Comparison of ENCODE assay signal across 1 cellular context in the genomic region with DNA sequence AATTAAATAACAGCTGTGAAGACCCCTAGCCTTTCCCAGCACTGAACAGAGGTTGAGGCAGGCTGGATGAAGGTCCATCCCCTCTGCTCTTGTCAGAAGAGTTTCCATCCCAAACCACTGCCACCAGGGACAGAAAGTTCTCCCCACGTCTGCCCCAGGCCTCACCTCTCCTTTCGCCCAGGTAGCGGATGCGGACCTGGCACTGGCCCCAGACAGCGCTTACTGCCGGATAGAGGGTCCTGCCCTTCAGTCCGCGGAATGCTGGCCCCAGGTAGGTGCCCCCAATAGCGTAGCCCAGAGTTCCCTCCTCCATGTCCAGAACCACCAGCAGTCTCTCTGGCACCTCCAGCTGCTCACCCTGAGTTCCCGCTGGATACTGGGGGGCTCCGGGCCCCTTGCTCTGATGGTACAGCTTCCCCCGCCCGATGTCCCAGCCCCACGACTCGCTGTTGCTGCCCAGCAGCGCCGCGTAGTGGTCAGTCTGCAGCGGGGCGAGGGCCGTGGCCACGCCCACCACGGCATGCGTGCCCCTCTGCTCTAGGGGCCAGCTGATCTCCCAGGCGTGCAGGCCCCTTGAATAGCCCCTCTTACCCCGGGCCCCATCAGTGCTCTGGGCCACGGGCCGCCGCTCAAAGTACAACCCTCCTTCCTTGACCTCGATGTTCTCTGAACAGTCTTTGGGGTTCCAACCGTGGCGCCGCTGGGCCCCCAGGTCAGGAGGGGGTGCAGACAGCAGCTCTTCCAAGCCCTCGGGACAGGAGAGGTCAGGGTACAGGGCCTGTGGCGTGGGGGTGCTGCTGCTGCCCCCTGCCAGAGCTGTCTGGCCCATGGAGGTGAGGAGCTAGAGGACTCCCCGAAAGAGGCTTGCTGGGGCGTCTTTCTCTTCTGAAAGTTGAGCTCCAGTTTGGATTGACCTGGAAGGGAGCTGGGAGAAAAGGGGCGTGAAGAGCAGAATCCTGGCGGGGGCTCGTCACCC.
TF ChIP-seq lines count a peak whose summit lies in the region.

No MANE protein-coding gene starts in this region.

TF ChIP-seq in HepG2, 621 proteins besides CTCF, POLR2A, EP300 and RAD21 (continued from another document and continues in another):
- TF ChIP-seq, protein P1, sequence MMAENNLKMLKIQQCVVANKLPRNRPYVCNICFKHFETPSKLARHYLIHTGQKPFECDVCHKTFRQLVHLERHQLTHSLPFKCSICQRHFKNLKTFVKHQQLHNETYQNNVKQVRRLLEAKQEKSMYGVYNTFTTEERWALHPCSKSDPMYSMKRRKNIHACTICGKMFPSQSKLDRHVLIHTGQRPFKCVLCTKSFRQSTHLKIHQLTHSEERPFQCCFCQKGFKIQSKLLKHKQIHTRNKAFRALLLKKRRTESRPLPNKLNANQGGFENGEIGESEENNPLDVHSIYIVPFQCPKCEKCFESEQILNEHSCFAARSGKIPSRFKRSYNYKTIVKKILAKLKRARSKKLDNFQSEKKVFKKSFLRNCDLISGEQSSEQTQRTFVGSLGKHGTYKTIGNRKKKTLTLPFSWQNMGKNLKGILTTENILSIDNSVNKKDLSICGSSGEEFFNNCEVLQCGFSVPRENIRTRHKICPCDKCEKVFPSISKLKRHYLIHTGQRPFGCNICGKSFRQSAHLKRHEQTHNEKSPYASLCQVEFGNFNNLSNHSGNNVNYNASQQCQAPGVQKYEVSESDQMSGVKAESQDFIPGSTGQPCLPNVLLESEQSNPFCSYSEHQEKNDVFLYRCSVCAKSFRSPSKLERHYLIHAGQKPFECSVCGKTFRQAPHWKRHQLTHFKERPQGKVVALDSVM (CRISPR knock-in tag; IDR thresholded peaks at IDR 0.05), result peak; percentile 53; the same call in 1 of the 2 replicates
- TF ChIP-seq CHD2 (IDR thresholded peaks at IDR 0.05; ENCODE audit: low read depth, low read length), result 0 out of 2 replicates have a peak, but pooled peaks have one; percentile 15
- TF ChIP-seq EED (CRISPR knock-in tag; IDR thresholded peaks at IDR 0.05), result 0 out of 2 replicates have a peak, but pooled peaks have one; percentile 34
- TF ChIP-seq, protein P2, sequence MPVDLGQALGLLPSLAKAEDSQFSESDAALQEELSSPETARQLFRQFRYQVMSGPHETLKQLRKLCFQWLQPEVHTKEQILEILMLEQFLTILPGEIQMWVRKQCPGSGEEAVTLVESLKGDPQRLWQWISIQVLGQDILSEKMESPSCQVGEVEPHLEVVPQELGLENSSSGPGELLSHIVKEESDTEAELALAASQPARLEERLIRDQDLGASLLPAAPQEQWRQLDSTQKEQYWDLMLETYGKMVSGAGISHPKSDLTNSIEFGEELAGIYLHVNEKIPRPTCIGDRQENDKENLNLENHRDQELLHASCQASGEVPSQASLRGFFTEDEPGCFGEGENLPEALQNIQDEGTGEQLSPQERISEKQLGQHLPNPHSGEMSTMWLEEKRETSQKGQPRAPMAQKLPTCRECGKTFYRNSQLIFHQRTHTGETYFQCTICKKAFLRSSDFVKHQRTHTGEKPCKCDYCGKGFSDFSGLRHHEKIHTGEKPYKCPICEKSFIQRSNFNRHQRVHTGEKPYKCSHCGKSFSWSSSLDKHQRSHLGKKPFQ (CRISPR knock-in tag; IDR thresholded peaks at IDR 0.05; ENCODE audit: insufficient replicate concordance), result no peak
- 0 out of 2 replicates have a peak, but pooled peaks have one; percentile 14 for TF ChIP-seq ZMYM2 (CRISPR knock-in tag; IDR thresholded peaks at IDR 0.05)
- TF ChIP-seq, protein P3, sequence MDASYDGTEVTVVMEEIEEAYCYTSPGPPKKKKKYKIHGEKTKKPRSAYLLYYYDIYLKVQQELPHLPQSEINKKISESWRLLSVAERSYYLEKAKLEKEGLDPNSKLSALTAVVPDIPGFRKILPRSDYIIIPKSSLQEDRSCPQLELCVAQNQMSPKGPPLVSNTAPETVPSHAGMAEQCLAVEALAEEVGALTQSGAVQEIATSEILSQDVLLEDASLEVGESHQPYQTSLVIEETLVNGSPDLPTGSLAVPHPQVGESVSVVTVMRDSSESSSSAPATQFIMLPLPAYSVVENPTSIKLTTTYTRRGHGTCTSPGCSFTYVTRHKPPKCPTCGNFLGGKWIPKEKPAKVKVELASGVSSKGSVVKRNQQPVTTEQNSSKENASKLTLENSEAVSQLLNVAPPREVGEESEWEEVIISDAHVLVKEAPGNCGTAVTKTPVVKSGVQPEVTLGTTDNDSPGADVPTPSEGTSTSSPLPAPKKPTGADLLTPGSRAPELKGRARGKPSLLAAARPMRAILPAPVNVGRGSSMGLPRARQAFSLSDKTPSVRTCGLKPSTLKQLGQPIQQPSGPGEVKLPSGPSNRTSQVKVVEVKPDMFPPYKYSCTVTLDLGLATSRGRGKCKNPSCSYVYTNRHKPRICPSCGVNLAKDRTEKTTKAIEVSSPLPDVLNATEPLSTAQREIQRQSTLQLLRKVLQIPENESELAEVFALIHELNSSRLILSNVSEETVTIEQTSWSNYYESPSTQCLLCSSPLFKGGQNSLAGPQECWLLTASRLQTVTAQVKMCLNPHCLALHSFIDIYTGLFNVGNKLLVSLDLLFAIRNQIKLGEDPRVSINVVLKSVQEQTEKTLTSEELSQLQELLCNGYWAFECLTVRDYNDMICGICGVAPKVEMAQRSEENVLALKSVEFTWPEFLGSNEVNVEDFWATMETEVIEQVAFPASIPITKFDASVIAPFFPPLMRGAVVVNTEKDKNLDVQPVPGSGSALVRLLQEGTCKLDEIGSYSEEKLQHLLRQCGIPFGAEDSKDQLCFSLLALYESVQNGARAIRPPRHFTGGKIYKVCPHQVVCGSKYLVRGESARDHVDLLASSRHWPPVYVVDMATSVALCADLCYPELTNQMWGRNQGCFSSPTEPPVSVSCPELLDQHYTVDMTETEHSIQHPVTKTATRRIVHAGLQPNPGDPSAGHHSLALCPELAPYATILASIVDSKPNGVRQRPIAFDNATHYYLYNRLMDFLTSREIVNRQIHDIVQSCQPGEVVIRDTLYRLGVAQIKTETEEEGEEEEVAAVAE (CRISPR knock-in tag; IDR thresholded peaks at IDR 0.05; ENCODE audit: borderline replicate concordance), result no peak
- TF ChIP-seq ZNF607 (CRISPR knock-in tag; IDR thresholded peaks at IDR 0.05; ENCODE audit: borderline replicate concordance), result 0 out of 2 replicates have a peak, but pooled peaks have one; percentile 31
- TF ChIP-seq CREM (IDR thresholded peaks at IDR 0.05), result no peak
- no peak for TF ChIP-seq CREM (CRISPR knock-in tag; IDR thresholded peaks at IDR 0.05)
- TF ChIP-seq ZC3H4 (CRISPR knock-in tag; IDR thresholded peaks at IDR 0.05; ENCODE audit: borderline replicate concordance), result no peak
- TF ChIP-seq NR1H2 (CRISPR knock-in tag; IDR thresholded peaks at IDR 0.05; ENCODE audit: borderline replicate concordance, low read depth), result no peak; the same call in 1 of the 2 replicates
- peak; percentile 95 for TF ChIP-seq ZBTB7A (CRISPR knock-in tag; IDR thresholded peaks at IDR 0.05)
- TF ChIP-seq ZFAT (CRISPR knock-in tag; conservative IDR thresholded peaks at IDR 0.05), result no peak
- no peak for TF ChIP-seq PHB2 (IDR thresholded peaks at IDR 0.05; ENCODE audit: partially characterized antibody)
- 0 out of 2 replicates have a peak, but pooled peaks have one; percentile 9 for TF ChIP-seq ZFP36L1 (CRISPR knock-in tag; IDR thresholded peaks at IDR 0.05)
- TF ChIP-seq ARHGAP35 (CRISPR knock-in tag; IDR thresholded peaks at IDR 0.05; ENCODE audit: borderline replicate concordance), result 0 out of 2 replicates have a peak, but pooled peaks have one; percentile 20
- TF ChIP-seq, protein P4, sequence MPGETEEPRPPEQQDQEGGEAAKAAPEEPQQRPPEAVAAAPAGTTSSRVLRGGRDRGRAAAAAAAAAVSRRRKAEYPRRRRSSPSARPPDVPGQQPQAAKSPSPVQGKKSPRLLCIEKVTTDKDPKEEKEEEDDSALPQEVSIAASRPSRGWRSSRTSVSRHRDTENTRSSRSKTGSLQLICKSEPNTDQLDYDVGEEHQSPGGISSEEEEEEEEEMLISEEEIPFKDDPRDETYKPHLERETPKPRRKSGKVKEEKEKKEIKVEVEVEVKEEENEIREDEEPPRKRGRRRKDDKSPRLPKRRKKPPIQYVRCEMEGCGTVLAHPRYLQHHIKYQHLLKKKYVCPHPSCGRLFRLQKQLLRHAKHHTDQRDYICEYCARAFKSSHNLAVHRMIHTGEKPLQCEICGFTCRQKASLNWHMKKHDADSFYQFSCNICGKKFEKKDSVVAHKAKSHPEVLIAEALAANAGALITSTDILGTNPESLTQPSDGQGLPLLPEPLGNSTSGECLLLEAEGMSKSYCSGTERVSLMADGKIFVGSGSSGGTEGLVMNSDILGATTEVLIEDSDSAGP (CRISPR knock-in tag; IDR thresholded peaks at IDR 0.05; ENCODE audit: borderline replicate concordance), result peak; percentile 56
- TF ChIP-seq, protein P5, sequence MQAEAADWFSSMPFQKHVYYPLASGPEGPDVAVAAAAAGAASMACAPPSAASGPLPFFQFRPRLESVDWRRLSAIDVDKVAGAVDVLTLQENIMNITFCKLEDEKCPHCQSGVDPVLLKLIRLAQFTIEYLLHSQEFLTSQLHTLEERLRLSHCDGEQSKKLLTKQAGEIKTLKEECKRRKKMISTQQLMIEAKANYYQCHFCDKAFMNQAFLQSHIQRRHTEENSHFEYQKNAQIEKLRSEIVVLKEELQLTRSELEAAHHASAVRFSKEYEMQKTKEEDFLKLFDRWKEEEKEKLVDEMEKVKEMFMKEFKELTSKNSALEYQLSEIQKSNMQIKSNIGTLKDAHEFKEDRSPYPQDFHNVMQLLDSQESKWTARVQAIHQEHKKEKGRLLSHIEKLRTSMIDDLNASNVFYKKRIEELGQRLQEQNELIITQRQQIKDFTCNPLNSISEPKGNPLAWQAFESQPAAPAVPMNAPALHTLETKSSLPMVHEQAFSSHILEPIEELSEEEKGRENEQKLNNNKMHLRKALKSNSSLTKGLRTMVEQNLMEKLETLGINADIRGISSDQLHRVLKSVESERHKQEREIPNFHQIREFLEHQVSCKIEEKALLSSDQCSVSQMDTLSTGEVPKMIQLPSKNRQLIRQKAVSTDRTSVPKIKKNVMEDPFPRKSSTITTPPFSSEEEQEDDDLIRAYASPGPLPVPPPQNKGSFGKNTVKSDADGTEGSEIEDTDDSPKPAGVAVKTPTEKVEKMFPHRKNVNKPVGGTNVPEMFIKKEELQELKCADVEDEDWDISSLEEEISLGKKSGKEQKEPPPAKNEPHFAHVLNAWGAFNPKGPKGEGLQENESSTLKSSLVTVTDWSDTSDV (CRISPR knock-in tag; IDR thresholded peaks at IDR 0.05), result no peak
- TF ChIP-seq SAFB2 (CRISPR knock-in tag; IDR thresholded peaks at IDR 0.05; ENCODE audit: borderline replicate concordance, low read depth), result 0 out of 2 replicates have a peak, but pooled peaks have one; percentile 11
- peak; percentile 92 for TF ChIP-seq SAP130 (CRISPR knock-in tag; IDR thresholded peaks at IDR 0.05; ENCODE audit: low read depth)
- no peak for TF ChIP-seq ZNF891 (CRISPR knock-in tag; IDR thresholded peaks at IDR 0.05)
- TF ChIP-seq, protein P6, sequence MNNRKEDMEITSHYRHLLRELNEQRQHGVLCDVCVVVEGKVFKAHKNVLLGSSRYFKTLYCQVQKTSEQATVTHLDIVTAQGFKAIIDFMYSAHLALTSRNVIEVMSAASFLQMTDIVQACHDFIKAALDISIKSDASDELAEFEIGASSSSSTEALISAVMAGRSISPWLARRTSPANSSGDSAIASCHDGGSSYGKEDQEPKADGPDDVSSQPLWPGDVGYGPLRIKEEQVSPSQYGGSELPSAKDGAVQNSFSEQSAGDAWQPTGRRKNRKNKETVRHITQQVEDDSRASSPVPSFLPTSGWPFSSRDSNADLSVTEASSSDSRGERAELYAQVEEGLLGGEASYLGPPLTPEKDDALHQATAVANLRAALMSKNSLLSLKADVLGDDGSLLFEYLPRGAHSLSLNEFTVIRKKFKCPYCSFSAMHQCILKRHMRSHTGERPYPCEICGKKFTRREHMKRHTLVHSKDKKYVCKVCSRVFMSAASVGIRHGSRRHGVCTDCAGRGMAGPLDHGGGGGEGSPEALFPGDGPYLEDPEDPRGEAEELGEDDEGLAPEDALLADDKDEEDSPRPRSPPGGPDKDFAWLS (CRISPR knock-in tag; IDR thresholded peaks at IDR 0.05; ENCODE audit: borderline replicate concordance), result 0 out of 2 replicates have a peak, but pooled peaks have one; percentile 27
- TF ChIP-seq ZNF563 (CRISPR knock-in tag; IDR thresholded peaks at IDR 0.05), result peak; percentile 76
- TF ChIP-seq, protein P7, sequence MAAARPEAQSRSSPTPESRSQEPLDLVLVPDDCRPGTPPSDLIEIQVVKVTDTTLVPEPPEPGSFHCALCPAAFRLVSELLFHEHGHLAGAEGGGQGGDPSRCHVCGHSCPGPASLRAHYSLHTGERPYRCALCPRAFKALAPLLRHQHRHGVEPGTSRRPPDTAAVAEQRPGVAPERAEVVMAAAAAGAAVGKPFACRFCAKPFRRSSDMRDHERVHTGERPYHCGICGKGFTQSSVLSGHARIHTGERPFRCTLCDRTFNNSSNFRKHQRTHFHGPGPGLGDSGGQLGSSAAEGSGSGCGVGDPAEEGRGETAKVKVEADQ (CRISPR knock-in tag; IDR thresholded peaks at IDR 0.05; ENCODE audit: borderline replicate concordance), result no peak
- peak; percentile 62; the same call in 1 of the 2 replicates for TF ChIP-seq TARDBP (CRISPR knock-in tag; IDR thresholded peaks at IDR 0.05)
- TF ChIP-seq SPEN (CRISPR knock-in tag; IDR thresholded peaks at IDR 0.05; ENCODE audit: low read depth), result peak; percentile 43; the same call in 1 of the 2 replicates
- TF ChIP-seq ZNF10 (CRISPR knock-in tag; IDR thresholded peaks at IDR 0.05; ENCODE audit: borderline replicate concordance, low read depth), result no peak
- TF ChIP-seq, protein P8, sequence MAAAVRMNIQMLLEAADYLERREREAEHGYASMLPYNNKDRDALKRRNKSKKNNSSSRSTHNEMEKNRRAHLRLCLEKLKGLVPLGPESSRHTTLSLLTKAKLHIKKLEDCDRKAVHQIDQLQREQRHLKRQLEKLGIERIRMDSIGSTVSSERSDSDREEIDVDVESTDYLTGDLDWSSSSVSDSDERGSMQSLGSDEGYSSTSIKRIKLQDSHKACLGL (CRISPR knock-in tag; IDR thresholded peaks at IDR 0.05), result peak; percentile 31; the same call in 1 of the 2 replicates
- TF ChIP-seq NCOA1 (CRISPR knock-in tag; IDR thresholded peaks at IDR 0.05), result no peak
- no peak for TF ChIP-seq ZMYM3 (CRISPR knock-in tag; IDR thresholded peaks at IDR 0.05)
- TF ChIP-seq NR2F2 (IDR thresholded peaks at IDR 0.05; ENCODE audit: borderline replicate concordance, low read depth), result no peak; the same call in 1 of the 2 replicates
- peak; percentile 88; the same call in 1 of the 2 replicates for TF ChIP-seq ZNF619 (CRISPR knock-in tag; IDR thresholded peaks at IDR 0.05)
